25 cellular contexts compared by ENCODE assay signal in the genomic region with DNA sequence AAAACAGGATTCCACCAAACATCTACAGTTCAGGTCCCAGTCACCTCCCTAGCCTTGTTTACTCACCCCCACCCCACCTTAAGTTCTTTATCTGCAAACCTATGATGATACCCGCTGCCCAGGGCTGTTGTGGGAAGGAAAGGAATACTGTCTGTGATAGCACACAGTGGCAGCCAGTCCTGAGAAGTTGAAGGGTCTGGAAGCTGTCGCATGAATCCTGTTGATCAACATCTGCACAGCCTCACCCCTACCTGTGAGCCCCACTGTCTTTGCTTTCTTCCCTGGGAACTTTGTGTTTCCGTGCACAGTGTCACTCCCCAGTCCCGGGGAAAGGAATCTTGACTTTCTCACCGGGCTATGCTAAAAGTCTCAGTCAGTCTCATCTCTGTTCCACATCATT.
A peak's percentile ranks its signal among the peaks of the same experiment; 100 is the strongest.
DNase-seq lines count a peak whose midpoint lies in the region; ATAC-seq and TF ChIP-seq lines count a peak whose summit lies in the region.
"Had no signal": no experiment of that assay in that cellular context is flagged by ENCODE, and none has a peak within 500 bp of the region (broad histone marks: within the 10 kb centered on the region; RNA-seq: fewer than 3 reads in every experiment).

No MANE protein-coding gene starts in this region.

- TF ChIP-seq POLR2A in adrenal gland (IDR thresholded peaks at IDR 0.05) = no peak

- intact Hi-C loops in adrenal gland (cut with DNase I) (no loop called here), left lung (cut with DNase I) (no loop called here)

- DNase-seq in ELF-1 (ENCODE audit: low read depth, low spot score) = peak; percentile 73
- DNase-seq in adrenal gland = no peak
- DNase-seq in left lung = no peak
- DNase-seq in trophoblast cell = peak; percentile 29 to 49
- DNase-seq in stimulated activated CD4-positive, alpha-beta T cell treated with anti-CD3 and anti-CD28 coated beads, Interleukin-4, amount 100 ng/mL, for 24 hours = no peak
- DNase-seq: ACHN; activated CD8-positive, alpha-beta T cell treated with anti-CD3 and anti-CD28 coated beads for 36 hours; activated gamma-delta T cell; activated naive CD8-positive, alpha-beta T cell treated with anti-CD3 and anti-CD28 coated beads, Interleukin-2, amount 50 U/mL, for 24 hours; endodermal cell; foreskin melanocyte; GOT3; kidney; midbrain; natural killer cell; NCI-H2081; NCI-H446; SHP77 treated with DMSO at 0.1 percent for 48 hours; stimulated activated CD8-positive, alpha-beta memory T cell treated with anti-CD3 and anti-CD28 coated beads, Interleukin-4, amount 100 ng/mL, for 48 hours had no signal

- H4K8ac ChIP-seq in trophoblast cell (ENCODE audit: low read depth, low read length) = peak overlapping the region; percentile 6

- H4K91ac ChIP-seq in trophoblast cell (ENCODE audit: low read depth, low read length) = no peak overlapping the region

- H3K27ac ChIP-seq in adrenal gland (peak overlapping the region in 3 of 5 donors; percentile 7 to 82 (median 36)), left lung (peak overlapping the region; percentile 29 to 45), trophoblast cell (ENCODE audit: low read depth, low read length) (peak overlapping the region; percentile 92)
- H3K27ac ChIP-seq: BLaER1, esophagus muscularis mucosa had no signal

- no peak overlapping the region for H2BK120ac ChIP-seq in trophoblast cell (ENCODE audit: insufficient read depth, low read length, poor library complexity)

- H3K18ac ChIP-seq in trophoblast cell (ENCODE audit: low read length) = no peak overlapping the region

- H3K36me3 ChIP-seq in adrenal gland (replicated peaks in 1 of 2) = no peaks in the 10 kb centered on the region
- no peaks in the 10 kb centered on the region for H3K36me3 ChIP-seq in left lung
- no peaks in the 10 kb centered on the region for H3K36me3 ChIP-seq in trophoblast cell (ENCODE audit: control insufficient read depth in 1 of 2, insufficient read depth in 2 of 2, low read length in 2 of 2)
- H3K36me3 ChIP-seq: breast epithelium, esophagus muscularis mucosa had no signal

- H2BK12ac ChIP-seq in trophoblast cell (ENCODE audit: low read length) = no peak overlapping the region

- H3K9ac ChIP-seq in trophoblast cell (ENCODE audit: low read length) = no peak overlapping the region
- H3K9ac ChIP-seq: BLaER1 had no signal

- no peak overlapping the region for H3K4ac ChIP-seq in trophoblast cell (ENCODE audit: low read depth, low read length)

- no peak overlapping the region for H2AK5ac ChIP-seq in trophoblast cell (ENCODE audit: low read length)

- WGBS in adrenal gland, 4 donors = 86 to 92% (median 90%) methylated on average over 5 of the region's 5 CpGs
- WGBS in trophoblast cell (ENCODE audit: extremely low coverage, insufficient coverage, insufficient read length) = no CpG with 5 or more reads among the region's 5 CpGs

- H3K9me3 ChIP-seq in adrenal gland (replicated peaks in 1 of 3) (no peaks in the 10 kb centered on the region), left lung (no peaks in the 10 kb centered on the region), trophoblast cell (ENCODE audit: insufficient read depth, low read depth, low read length) (peaks cover 1% of the 10 kb centered on the region)
- H3K9me3 ChIP-seq: BLaER1, breast epithelium, esophagus muscularis mucosa had no signal

- H3K4me1 ChIP-seq in adrenal gland (replicated peaks in 1 of 2) = peaks cover 0 to 25% of the 10 kb centered on the region in 2 donors
- peaks cover 13 to 14% of the 10 kb centered on the region in 2 donors for H3K4me1 ChIP-seq in left lung
- H3K4me1 ChIP-seq in trophoblast cell (ENCODE audit: control insufficient read depth in 1 of 2, insufficient read depth in 2 of 2, low read length in 2 of 2) = peaks cover 10 to 20% of the 10 kb centered on the region in 2 experiments

- TF ChIP-seq CTCF in adrenal gland (IDR thresholded peaks at IDR 0.05) (no peak), left lung (IDR thresholded peaks at IDR 0.05) (no peak)

- H3K27me3 ChIP-seq in adrenal gland (no peaks in the 10 kb centered on the region), left lung (no peaks in the 10 kb centered on the region), trophoblast cell (ENCODE audit: insufficient read depth, low read length) (no peaks in the 10 kb centered on the region)
- H3K27me3 ChIP-seq: BLaER1, breast epithelium, esophagus muscularis mucosa had no signal

- peaks cover 24% of the 10 kb centered on the region for H3K79me1 ChIP-seq in trophoblast cell (ENCODE audit: low read length)

- peak overlapping the region; percentile 76 for H2BK5ac ChIP-seq in trophoblast cell (ENCODE audit: low read depth, low read length, poor library complexity)

- H3K14ac ChIP-seq in trophoblast cell (ENCODE audit: low read length) = no peak overlapping the region

- H3K79me2 ChIP-seq in trophoblast cell (ENCODE audit: control insufficient read depth, insufficient read depth, low read length, poor library complexity) = peaks cover 4% of the 10 kb centered on the region

- ATAC-seq in left lung (peak; percentile 20), GM21529 (IDR thresholded peaks at IDR 0.05; ENCODE audit: unreplicated experiment) (no peak), HG02981 (IDR thresholded peaks at IDR 0.05; ENCODE audit: unreplicated experiment) (no peak), GM21381 (IDR thresholded peaks at IDR 0.05; ENCODE audit: unreplicated experiment) (no peak)
- ATAC-seq: activated CD8-positive, alpha-beta T cell treated with anti-CD3 and anti-CD28 coated beads for 36 hours; activated naive CD8-positive, alpha-beta T cell treated with anti-CD3 and anti-CD28 coated beads, Interleukin-2, amount 50 U/mL, for 24 hours; natural killer cell had no signal

- H4K12ac ChIP-seq in trophoblast cell (ENCODE audit: low read depth, low read length) = no peak overlapping the region

- peak overlapping the region; percentile 17 for H3K4me2 ChIP-seq in trophoblast cell (ENCODE audit: low read length)
- H3K4me2 ChIP-seq: BLaER1 had no signal

- H3K4me3 ChIP-seq in adrenal gland = no peak overlapping the region
- H3K4me3 ChIP-seq in left lung = no peak overlapping the region
- H3K4me3 ChIP-seq in trophoblast cell (ENCODE audit: low read depth, low read length) = no peak overlapping the region
- H3K4me3 ChIP-seq: BLaER1, breast epithelium, esophagus muscularis mucosa had no signal

- no peak overlapping the region for H2AFZ ChIP-seq in trophoblast cell (ENCODE audit: insufficient read depth, low read length, poor library complexity)

- H3K23ac ChIP-seq in trophoblast cell (ENCODE audit: low read length) = no peak overlapping the region

Comparison
In these comparisons a context has a peak if more than half of its experiments do, and no peak if none do; other contexts are left out.
1. DNase-seq: peak in ELF-1 (single experiment) and trophoblast cell (2 of 2); none in adrenal gland (0 of 7), left lung (0 of 2) and stimulated activated CD4-positive, alpha-beta T cell treated with anti-CD3 and anti-CD28 coated beads, Interleukin-4, amount 100 ng/mL, for 24 hours (single experiment).
2. H3K27ac ChIP-seq: peak in every context shown above with its lines; median percentile 92 in trophoblast cell; 37 in left lung; 36 in adrenal gland.